Comparison of ENCODE assay signal across 25 cellular contexts in the genomic region with DNA sequence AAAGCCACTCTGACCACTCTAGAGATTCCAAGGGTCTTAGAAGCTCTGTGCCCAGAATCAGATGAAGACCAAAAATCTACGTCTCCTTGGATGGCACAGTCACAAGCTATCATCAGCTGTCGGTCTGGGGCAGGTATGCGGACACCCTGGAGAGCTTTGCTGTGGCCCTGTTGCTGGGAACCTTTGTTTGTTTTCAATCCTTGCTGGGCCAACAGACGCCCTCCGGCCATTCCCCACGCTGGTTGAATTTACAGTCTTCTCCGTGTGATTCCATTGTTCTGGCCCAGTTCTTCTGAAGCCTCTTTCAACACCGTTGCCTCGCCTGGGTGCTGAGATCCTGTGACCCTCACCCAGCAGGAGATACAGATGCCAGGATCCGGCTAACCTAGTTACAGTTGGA.
"Had no signal": no experiment of that assay in that cellular context is flagged by ENCODE, and none has a peak within 500 bp of the region (broad histone marks: within the 10 kb centered on the region; RNA-seq: fewer than 3 reads in every experiment).

No MANE protein-coding gene starts in this region.

- H3K9ac ChIP-seq: parathyroid adenoma had no signal

- H3K4me3 ChIP-seq: body of pancreas, cardiac muscle cell, lower lobe of right lung, smooth muscle cell, testis, upper lobe of left lung had no signal

- H3K4me3 Mint-ChIP-seq: activated CD4-positive, alpha-beta T cell treated with anti-CD3 and anti-CD28 coated beads, Interleukin-2, amount 10 ng/mL, durations not matched to agents 7 days and 5 days; activated CD8-positive, alpha-beta T cell treated with anti-CD3 and anti-CD28 coated beads for 36 hours; activated naive CD8-positive, alpha-beta T cell treated with anti-CD3 and anti-CD28 coated beads, Interleukin-2, amount 50 U/mL, for 24 hours; activated T-helper 1 cell treated with anti-CD3 and anti-CD28 coated beads, Interleukin-12 subunit alpha, Interleukin-12 subunit beta, Interleukin-2, Interleukin-4 antibody, amounts not matched to agents 30 ng/mL and 10 ng/mL and 1 ng/mL, durations not matched to agents 14 hours and 24 hours and 36 hours; natural killer cell; stimulated activated memory B cell treated with anti-CD40 and anti-IgM and Interleukin-4, amounts not matched to agents 10 μg/mL and 1 μg/mL and 100 μg/mL, for 72 hours; T-cell; T-helper 2 cell treated with Interferon-gamma antibody and Interleukin-4, amounts not matched to agents 5 μg/mL and 100 μg/mL, for 36 hours had no signal

- H3K27ac Mint-ChIP-seq: activated CD4-positive, alpha-beta T cell treated with anti-CD3 and anti-CD28 coated beads, Interleukin-2, amount 10 ng/mL, durations not matched to agents 7 days and 5 days; activated CD8-positive, alpha-beta T cell treated with anti-CD3 and anti-CD28 coated beads for 36 hours; activated naive CD8-positive, alpha-beta T cell treated with anti-CD3 and anti-CD28 coated beads, Interleukin-2, amount 50 U/mL, for 24 hours; activated T-helper 1 cell treated with anti-CD3 and anti-CD28 coated beads, Interleukin-12 subunit alpha, Interleukin-12 subunit beta, Interleukin-2, Interleukin-4 antibody, amounts not matched to agents 30 ng/mL and 10 ng/mL and 1 ng/mL, durations not matched to agents 14 hours and 24 hours and 36 hours; natural killer cell; stimulated activated memory B cell treated with anti-CD40 and anti-IgM and Interleukin-4, amounts not matched to agents 10 μg/mL and 1 μg/mL and 100 μg/mL, for 72 hours; T-cell; T-helper 2 cell treated with Interferon-gamma antibody and Interleukin-4, amounts not matched to agents 5 μg/mL and 100 μg/mL, for 36 hours had no signal

- H3K27me3 ChIP-seq: body of pancreas, cardiac muscle cell, testis, upper lobe of left lung had no signal

- H3K36me3 Mint-ChIP-seq: natural killer cell; stimulated activated memory B cell treated with anti-CD40 and anti-IgM and Interleukin-4, amounts not matched to agents 10 μg/mL and 1 μg/mL and 100 μg/mL, for 72 hours; T-cell had no signal

- H3K9me3 Mint-ChIP-seq: activated CD4-positive, alpha-beta T cell treated with anti-CD3 and anti-CD28 coated beads, Interleukin-2, amount 10 ng/mL, durations not matched to agents 7 days and 5 days; activated CD8-positive, alpha-beta T cell treated with anti-CD3 and anti-CD28 coated beads for 36 hours; activated naive CD8-positive, alpha-beta T cell treated with anti-CD3 and anti-CD28 coated beads, Interleukin-2, amount 50 U/mL, for 24 hours; activated T-helper 1 cell treated with anti-CD3 and anti-CD28 coated beads, Interleukin-12 subunit alpha, Interleukin-12 subunit beta, Interleukin-2, Interleukin-4 antibody, amounts not matched to agents 30 ng/mL and 10 ng/mL and 1 ng/mL, durations not matched to agents 14 hours and 24 hours and 36 hours; natural killer cell; stimulated activated memory B cell treated with anti-CD40 and anti-IgM and Interleukin-4, amounts not matched to agents 10 μg/mL and 1 μg/mL and 100 μg/mL, for 72 hours; T-cell; T-helper 2 cell treated with Interferon-gamma antibody and Interleukin-4, amounts not matched to agents 5 μg/mL and 100 μg/mL, for 36 hours had no signal

- H3K79me2 ChIP-seq: parathyroid adenoma had no signal

- H3K4me2 ChIP-seq: smooth muscle cell had no signal

- H3K27ac ChIP-seq: body of pancreas, cardiac muscle cell, lower lobe of right lung, parathyroid adenoma, testis, upper lobe of left lung, VCaP had no signal

- H3K9me3 ChIP-seq: body of pancreas, lower lobe of right lung, testis, upper lobe of left lung had no signal

- DNase-seq: activated CD4-positive, alpha-beta T cell treated with anti-CD3 and anti-CD28 coated beads, Interleukin-2, amount 10 ng/mL, durations not matched to agents 7 days and 5 days; activated CD4-positive, CD25-positive, alpha-beta regulatory T cell treated with anti-CD3 and anti-CD28 coated beads, Interleukin-2, amount 50 U/mL, for 72 hours; activated CD8-positive, alpha-beta T cell treated with anti-CD3 and anti-CD28 coated beads for 36 hours; activated gamma-delta T cell; activated naive CD4-positive, alpha-beta T cell treated with anti-CD3 and anti-CD28 coated beads, Interleukin-2, amount 50 U/mL, for 16 hours; activated naive CD8-positive, alpha-beta T cell treated with anti-CD3 and anti-CD28 coated beads, Interleukin-2, amount 50 U/mL, for 24 hours; body of pancreas; cortex of kidney; erythroblast; foreskin fibroblast; lower lobe of right lung; natural killer cell; stimulated activated CD4-positive, alpha-beta T cell treated with anti-CD3 and anti-CD28 coated beads, Interleukin-15, amount 100 ng/mL, for 24 hours; T-cell; testis; upper lobe of left lung had no signal

- H3K4me1 Mint-ChIP-seq: activated CD4-positive, alpha-beta T cell treated with anti-CD3 and anti-CD28 coated beads, Interleukin-2, amount 10 ng/mL, durations not matched to agents 7 days and 5 days; activated naive CD8-positive, alpha-beta T cell treated with anti-CD3 and anti-CD28 coated beads, Interleukin-2, amount 50 U/mL, for 24 hours; natural killer cell; stimulated activated memory B cell treated with anti-CD40 and anti-IgM and Interleukin-4, amounts not matched to agents 10 μg/mL and 1 μg/mL and 100 μg/mL, for 72 hours; T-cell had no signal

- ATAC-seq: activated CD8-positive, alpha-beta T cell treated with anti-CD3 and anti-CD28 coated beads for 36 hours; activated naive CD8-positive, alpha-beta T cell treated with anti-CD3 and anti-CD28 coated beads, Interleukin-2, amount 50 U/mL, for 24 hours; body of pancreas; left lobe of liver; lower lobe of right lung; natural killer cell; sciatic nerve; stimulated activated memory B cell treated with anti-CD40 and anti-IgM and Interleukin-4, amounts not matched to agents 10 μg/mL and 1 μg/mL and 100 μg/mL, for 72 hours; T-cell had no signal

- H3K4me1 ChIP-seq: lower lobe of right lung, parathyroid adenoma, testis had no signal

- H3K36me3 ChIP-seq: cardiac muscle cell, lower lobe of right lung, upper lobe of left lung had no signal

- H2AFZ ChIP-seq: parathyroid adenoma had no signal
